ENCODE assay signal across 1 cellular context in genomic region chr17:37896961-37897360, GRCh38. TPM values are rescaled to one million over a fixed set of nuclear protein-coding genes. Genes with fewer than 3 reads are reported as not detected.
"Had no signal": no experiment of that assay in that cellular context is flagged by ENCODE, and none has a peak within 500 bp of the region (broad histone marks: within the 10 kb centered on the region; RNA-seq: fewer than 3 reads in every experiment).

No MANE protein-coding gene starts in this region.

RNA-seq across cellular contexts. Expression of gene TBC1D3K, which starts 27.3 kb away (rescaled TPM):
- total RNA-seq: GM12878 had no signal
- polyA plus RNA-seq: GM12878 had no signal
